ENCODE assay signal across 8 cellular contexts in the genomic region with DNA sequence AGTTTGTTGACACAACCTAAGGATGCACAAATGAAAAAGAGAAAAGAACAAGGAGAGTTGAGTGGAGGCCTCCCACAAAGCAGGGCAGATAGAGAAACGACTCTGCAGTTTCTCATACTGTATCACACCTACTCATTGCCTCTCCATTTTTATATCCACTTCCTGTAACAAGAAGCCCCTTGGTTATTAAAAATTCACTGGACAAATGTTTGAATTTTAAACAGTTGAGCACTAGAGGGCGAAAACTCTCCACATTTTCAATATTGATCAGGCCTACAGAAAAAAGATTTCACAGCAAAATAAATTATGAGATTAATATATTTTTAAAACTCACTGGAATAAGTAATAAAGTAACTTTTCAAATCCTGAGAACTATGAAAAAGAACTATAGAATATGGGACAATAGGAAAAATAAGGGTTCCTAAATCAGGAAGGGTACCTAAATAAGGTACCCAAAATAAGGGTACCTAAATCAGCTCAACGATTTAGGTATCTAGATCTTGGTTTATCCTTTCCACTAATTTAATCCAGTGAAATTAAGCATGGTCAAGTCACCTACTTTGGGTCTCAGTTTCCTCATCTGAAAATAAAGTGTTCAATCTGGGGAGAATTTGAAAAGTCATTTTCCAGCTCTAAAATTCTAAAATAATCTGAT. TPM values are rescaled to one million over a fixed set of nuclear protein-coding genes. Genes with fewer than 3 reads are reported as not detected.
A peak's percentile ranks its signal among the peaks of the same experiment; 100 is the strongest.
DNase-seq lines count a peak whose midpoint lies in the region; ATAC-seq, FAIRE-seq and TF ChIP-seq lines count a peak whose summit lies in the region.

No MANE protein-coding gene starts in this region.

- WGBS in transverse colon (ENCODE audit: low coverage in 1 of 2), 2 donors = 36 to 41% methylated on average over 3 of the region's 3 CpGs

- no peak for FAIRE-seq in H54 (lab: Jason Lieb, UNC)

- no peak for TF ChIP-seq EP300 in transverse colon (IDR thresholded peaks at IDR 0.05; ENCODE audit: low read depth)

- TF ChIP-seq CTCF in transverse colon (IDR thresholded peaks at IDR 0.05) = peak; percentile 44 to 67 (median 46)

- intact Hi-C loops in transverse colon (cut with DNase I; ENCODE audit: low total_unique reads) = loop anchor here (5.0 kb wide), 1 partner anchor 507 kb away; no protein-coding TSS in a partner anchor

- TF ChIP-seq POLR2A in transverse colon (IDR thresholded peaks at IDR 0.05) (no peak), H54 (IDR thresholded peaks at IDR 0.05; ENCODE audit: low read depth, low read length) (no peak)

- H3K4me1 ChIP-seq in transverse colon = no peaks in the 10 kb centered on the region

- peaks cover 0 to 10% (median 0%) of the 10 kb centered on the region in 4 donors for H3K36me3 ChIP-seq in transverse colon

- ATAC-seq in HG02884 (IDR thresholded peaks at IDR 0.05; ENCODE audit: unreplicated experiment) = no peak
- no peak for ATAC-seq in HG03039 (IDR thresholded peaks at IDR 0.05; ENCODE audit: unreplicated experiment)

- H3K27me3 ChIP-seq in transverse colon = no peaks in the 10 kb centered on the region

- H3K27ac ChIP-seq in transverse colon = no peak overlapping the region

- peak; percentile 38 for DNase-seq in DMS53 treated with DMSO at 0.1 percent for 48 hours (lab: John Stamatoyannopoulos, UW; ENCODE audit: unreplicated experiment)
- DNase-seq in HuH-7 (ENCODE audit: low spot score) = peak; percentile 12
- peak; percentile 36 for DNase-seq in RPMI8226
- DNase-seq in fibroblast of the conjunctiva (ENCODE audit: low read depth) = peak; percentile 30
- no peak for DNase-seq in transverse colon
- no peak for DNase-seq in H54 (ENCODE audit: insufficient read length, low spot score)

- H3K9me3 ChIP-seq in transverse colon = no peaks in the 10 kb centered on the region

- in situ Hi-C loops in transverse colon (cut with MboI; ENCODE audit: low pct_ligation_motif_present in 1 of 4, low pct_unique_long_range_greater_than_20kb in 1 of 4, low sequenced_read_pairs in 3 of 4) = loop anchor here in 3 of 4 donors (10.0 to 25.0 kb wide), 4 partner anchors 145 to 452 kb away; partner anchors contain the start of gene CSNK1G1 (in 2 of the 3)

- H3K4me3 ChIP-seq in transverse colon = no peak overlapping the region

RNA-seq across cellular contexts. Expression of gene PPIB, which starts 47.0 kb away (rescaled TPM):
- 100 to 1,000 TPM in 3 of 4 donors, 10 to 100 TPM in 1; 39.6 to 226 (median 154) TPM for total RNA-seq in transverse colon

RNA-seq across cellular contexts. Expression of gene SNX22, which starts 58.3 kb away (rescaled TPM):
- total RNA-seq in transverse colon = 1 to 10 TPM in 2 of 4 donors, not detected in 2; 2.2 to 3.7 TPM

Comparison
In these comparisons a context has a peak if more than half of its experiments do, and no peak if none do; other contexts are left out.
1. DNase-seq: peak in DMS53 treated with DMSO at 0.1 percent for 48 hours (single experiment), HuH-7 (single experiment), RPMI8226 (single experiment) and fibroblast of the conjunctiva (single experiment); none in transverse colon (single experiment) and H54 (single experiment).